In the genomic region with DNA sequence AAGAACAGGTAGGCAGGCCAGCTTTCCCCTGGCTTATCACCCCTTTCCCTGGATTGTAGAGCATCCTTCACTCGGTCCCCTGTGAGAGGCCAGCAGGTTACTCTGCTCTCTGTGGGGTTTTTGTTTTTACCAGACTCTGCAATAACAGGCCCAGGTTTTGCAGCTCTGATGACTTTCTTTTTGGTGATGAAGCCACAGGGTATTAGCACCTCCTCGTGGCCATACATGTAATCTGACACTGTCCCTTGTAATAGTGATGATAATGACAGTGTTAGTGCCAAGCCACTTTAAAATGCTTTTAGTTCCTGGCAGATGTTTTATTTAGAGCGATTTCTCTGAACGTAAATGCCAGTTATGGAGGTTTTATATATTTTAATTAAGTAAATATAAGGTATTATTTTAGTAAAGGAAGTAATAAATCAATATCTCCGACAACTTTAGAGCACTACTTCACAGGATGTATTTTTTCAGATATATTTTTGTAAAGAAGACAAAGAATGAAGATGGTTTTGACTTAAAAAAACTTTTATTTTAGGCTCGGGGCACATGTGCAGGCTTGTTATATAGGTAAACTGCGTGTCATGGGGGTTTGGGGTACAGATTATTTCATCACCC, we compare ENCODE assay signal across 8 cellular contexts. TPM values are rescaled to one million over a fixed set of nuclear protein-coding genes. Genes with fewer than 3 reads are reported as not detected.
DNase-seq lines count a peak whose midpoint lies in the region; ATAC-seq, FAIRE-seq and TF ChIP-seq lines count a peak whose summit lies in the region.

No MANE protein-coding gene starts in this region.

- no peak for FAIRE-seq in D721Med (lab: Jason Lieb, UNC)

- peak; percentile 82 for ATAC-seq in GM19467 (IDR thresholded peaks at IDR 0.05; ENCODE audit: unreplicated experiment)
- peak; percentile 88 for ATAC-seq in HG03521 (IDR thresholded peaks at IDR 0.05; ENCODE audit: unreplicated experiment)

- no peak overlapping the region for H3K4me3 ChIP-seq in epithelial cell of esophagus (ENCODE audit: low read length)

- DNase-seq in D721Med (ENCODE audit: insufficient read length, low spot score): no peak
- DNase-seq in NCI-H82 (lab: John Stamatoyannopoulos, UW): peak; percentile 82
- peak; percentile 67 for DNase-seq in activated CD8-positive, alpha-beta memory T cell treated with anti-CD3 and anti-CD28 coated beads for 24 hours
- DNase-seq in epithelial cell of esophagus (ENCODE audit: low read depth): peak; percentile 78
- peak; percentile 62 for DNase-seq in myocyte (ENCODE audit: low read depth)
- DNase-seq in superior temporal gyrus (ENCODE audit: extremely low spot score): peak; percentile 93

- TF ChIP-seq CTCF in D721Med (IDR thresholded peaks at IDR 0.05; ENCODE audit: insufficient read depth, missing control alignments) (peak; percentile 92), epithelial cell of esophagus (IDR thresholded peaks at IDR 0.05; ENCODE audit: insufficient read depth, low read depth, low read length, missing control alignments) (peak; percentile 91)

RNA-seq across cellular contexts. Expression of a gene that starts 38.0 kb away (rescaled TPM):
- 0.47 TPM in 1 of 2 replicates, not detected in the other for total RNA-seq in myocyte
- polyA plus RNA-seq in myocyte (2012): 0.08 TPM
